ENCODE assay signal across 8 cellular contexts in the genomic region with DNA sequence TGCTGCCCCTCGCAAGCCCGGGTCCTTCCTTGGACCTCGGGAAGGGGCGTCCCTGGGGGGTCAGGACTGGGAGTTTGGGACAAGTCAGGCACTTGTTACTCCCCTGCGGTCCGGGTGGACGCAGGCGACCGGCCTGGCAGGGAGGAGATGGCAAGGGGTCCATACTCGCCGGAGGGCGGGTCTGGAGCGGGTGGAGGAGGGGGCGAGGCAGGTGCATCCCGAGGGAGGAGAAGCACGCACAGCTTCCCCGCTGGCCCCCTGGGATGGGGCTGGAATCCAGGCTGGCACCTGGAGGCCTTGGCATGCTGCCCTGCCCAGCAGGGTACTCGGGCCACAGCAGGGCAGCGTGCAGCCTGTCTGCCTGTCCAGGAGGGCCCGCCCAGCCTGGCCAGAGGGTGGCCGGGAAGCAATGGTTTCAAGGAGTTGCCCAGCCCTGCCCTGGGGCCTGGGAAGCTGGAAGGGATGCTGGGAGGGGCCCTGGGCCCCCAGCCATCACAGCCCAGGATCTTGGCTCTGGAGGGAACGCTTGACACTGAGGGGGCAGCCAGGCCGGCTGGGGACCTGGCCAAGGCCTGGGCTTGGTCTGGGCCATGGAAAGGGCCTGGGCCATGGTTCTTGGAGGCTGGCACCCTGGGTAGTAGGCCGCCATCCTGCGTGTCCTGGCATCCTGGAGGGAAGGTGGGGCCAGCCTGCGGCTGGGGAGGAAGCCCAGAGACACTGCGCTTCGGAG. TPM values are rescaled to one million over a fixed set of nuclear protein-coding genes. Genes with fewer than 3 reads are reported as not detected.
DNase-seq lines count a peak whose midpoint lies in the region; ATAC-seq, FAIRE-seq and TF ChIP-seq lines count a peak whose summit lies in the region.

No MANE protein-coding gene starts in this region.

- no peaks in the 10 kb centered on the region for H3K36me3 Mint-ChIP-seq in astrocyte (ENCODE audit: low read depth, unreplicated experiment)

- no peak overlapping the region for H3K9ac ChIP-seq in HUES48 (ENCODE audit: low read depth, low read length)
- H3K9ac ChIP-seq in astrocyte (ENCODE audit: low read length): peak overlapping the region; percentile 78
- peak overlapping the region; percentile 61 to 64 for H3K9ac ChIP-seq in stomach smooth muscle (ENCODE audit: low read length in 2 of 2)

- H3K4me2 ChIP-seq in astrocyte (ENCODE audit: low read length): peak overlapping the region; percentile 96

- H3K27me3 Mint-ChIP-seq in astrocyte (ENCODE audit: low read depth, unreplicated experiment): no peaks in the 10 kb centered on the region

- H3K9me3 Mint-ChIP-seq in astrocyte (ENCODE audit: unreplicated experiment): no peaks in the 10 kb centered on the region

- H3K27ac Mint-ChIP-seq in astrocyte (ENCODE audit: unreplicated experiment): no peak overlapping the region

- TF ChIP-seq CTCF in astrocyte (IDR thresholded peaks at IDR 0.05; ENCODE audit: insufficient read depth, low read depth, low read length): no peak

- H3K4me1 ChIP-seq in HUES48 (ENCODE audit: control insufficient read depth, insufficient read depth, low read length) (peaks cover 32% of the 10 kb centered on the region), astrocyte (ENCODE audit: insufficient read depth, low read length) (peaks cover 48% of the 10 kb centered on the region), stomach smooth muscle (ENCODE audit: control insufficient read depth, insufficient read depth, low read length) (peaks cover 58% of the 10 kb centered on the region)

- no peak for ATAC-seq in GM18498 (IDR thresholded peaks at IDR 0.05; ENCODE audit: unreplicated experiment)
- no peak for ATAC-seq in GM21717 (IDR thresholded peaks at IDR 0.05; ENCODE audit: unreplicated experiment)
- no peak for ATAC-seq in GM19395 (IDR thresholded peaks at IDR 0.05; ENCODE audit: unreplicated experiment)

- no peak overlapping the region for H2AFZ ChIP-seq in astrocyte (ENCODE audit: low read depth, low read length)

- peaks cover 55% of the 10 kb centered on the region for H4K20me1 ChIP-seq in astrocyte (ENCODE audit: insufficient read depth, low read length)

- peaks cover 2% of the 10 kb centered on the region for H3K4me1 Mint-ChIP-seq in astrocyte (ENCODE audit: low read depth, unreplicated experiment)

- peak overlapping the region; percentile 85 for H3K4me3 Mint-ChIP-seq in astrocyte (ENCODE audit: unreplicated experiment)

- FAIRE-seq in astrocyte (lab: Jason Lieb, UNC): no peak

- H3K27ac ChIP-seq in HUES48 (ENCODE audit: low read depth, low read length) (no peak overlapping the region), astrocyte (ENCODE audit: low read depth, low read length) (peak overlapping the region; percentile 33), stomach smooth muscle (ENCODE audit: low read length) (peak overlapping the region; percentile 79)

- no peaks in the 10 kb centered on the region for H3K9me3 ChIP-seq in HUES48 (ENCODE audit: control insufficient read depth, insufficient read depth, low read length)
- H3K9me3 ChIP-seq in astrocyte (ENCODE audit: insufficient read depth, low read depth, low read length): no peaks in the 10 kb centered on the region
- no peaks in the 10 kb centered on the region for H3K9me3 ChIP-seq in stomach smooth muscle (ENCODE audit: control insufficient read depth in 2 of 2, low read length in 2 of 2)

- no peaks in the 10 kb centered on the region for H3K36me3 ChIP-seq in HUES48 (ENCODE audit: control insufficient read depth, insufficient read depth, low read length)
- H3K36me3 ChIP-seq in astrocyte (ENCODE audit: insufficient read depth, low read length): no peaks in the 10 kb centered on the region
- H3K36me3 ChIP-seq in stomach smooth muscle (ENCODE audit: control insufficient read depth in 2 of 2, insufficient read depth in 2 of 2, low read length in 2 of 2): no peaks in the 10 kb centered on the region

- peaks cover 56% of the 10 kb centered on the region for H3K79me2 ChIP-seq in astrocyte (ENCODE audit: insufficient read depth, low read length)

- H3K4me3 ChIP-seq in HUES48 (ENCODE audit: low read depth, low read length) (peak overlapping the region; percentile 79), astrocyte (ENCODE audit: insufficient read depth, low read depth, low read length) (peak overlapping the region; percentile 72), stomach smooth muscle (ENCODE audit: low read length in 2 of 2) (peak overlapping the region; percentile 50 to 81)

- H3K27me3 ChIP-seq in HUES48 (ENCODE audit: control insufficient read depth, insufficient read depth, low read length) (peaks cover 16% of the 10 kb centered on the region), astrocyte (ENCODE audit: insufficient read depth, low read length) (no peaks in the 10 kb centered on the region), stomach smooth muscle (ENCODE audit: control insufficient read depth in 1 of 2, insufficient read depth in 2 of 2, low read length in 2 of 2) (no peaks in the 10 kb centered on the region)

- peak; percentile 65 for DNase-seq in AG20443 (ENCODE audit: low spot score)
- no peak for DNase-seq in astrocyte (ENCODE audit: low read depth)
- peak; percentile 48 for DNase-seq in iPS-NIHi11 (ENCODE audit: low spot score)

RNA-seq across cellular contexts. Expression of gene GLIS2, which starts 1.0 kb away (rescaled TPM):
- total RNA-seq in astrocyte: 16.5 and 18.9 TPM in 2 replicates

RNA-seq across cellular contexts. Expression of gene PAM16, which starts 34.2 kb away (rescaled TPM):
- 50.7 and 51.9 TPM in 2 replicates for total RNA-seq in astrocyte

RNA-seq across cellular contexts. Expression of gene TFAP4, which starts 44.1 kb away (rescaled TPM):
- total RNA-seq in astrocyte: 6.1 and 7.7 TPM in 2 replicates

RNA-seq across cellular contexts. Expression of gene VASN, which starts 54.8 kb away (rescaled TPM):
- total RNA-seq in astrocyte: 32.0 and 38.7 TPM in 2 replicates
